Comparison of ENCODE assay signal across 8 cellular contexts in genomic region chr22:43812890-43813289, GRCh38. TPM values are rescaled to one million over a fixed set of nuclear protein-coding genes. Genes with fewer than 3 reads are reported as not detected.
DNase-seq lines count a peak whose midpoint lies in the region; ATAC-seq, FAIRE-seq and TF ChIP-seq lines count a peak whose summit lies in the region.

No MANE protein-coding gene starts in this region.

- H3K9me3 ChIP-seq in A673 (ENCODE audit: low read depth, low read length, poor library complexity, severe bottlenecking) = no peaks in the 10 kb centered on the region
- H3K9me3 ChIP-seq in muscle layer of colon (ENCODE audit: low read length) = no peaks in the 10 kb centered on the region

- H3K36me3 ChIP-seq in A673 (ENCODE audit: insufficient read depth, low read length, poor library complexity, severe bottlenecking) (no peaks in the 10 kb centered on the region), bronchial epithelial cell (ENCODE audit: control insufficient read depth, insufficient read depth, low read length) (no peaks in the 10 kb centered on the region), muscle layer of colon (ENCODE audit: insufficient read depth, low read length) (no peaks in the 10 kb centered on the region)

- ATAC-seq in HG02798 (IDR thresholded peaks at IDR 0.05; ENCODE audit: poor library complexity, unreplicated experiment) = peak; percentile 2

- CTCF ChIA-PET in A673 (lab: Charles Lee) = no interaction called here

- H3K4me3 ChIP-seq in A673 (ENCODE audit: low read depth, low read length, poor library complexity, severe bottlenecking) (peak overlapping the region; percentile 57), bronchial epithelial cell (ENCODE audit: low read depth, low read length) (peak overlapping the region; percentile 90), muscle layer of colon (ENCODE audit: low read depth in 1 of 2, low read length in 2 of 2) (peak overlapping the region; percentile 57 to 89)

- intact Hi-C loops in A673 (cut with micrococcal nuclease; ENCODE audit: unreplicated experiment) = no loop called here

- POLR2A ChIA-PET in A673 (lab: Charles Lee; ENCODE audit: low non-redundant PET) = no interaction called here

- H3K4me1 ChIP-seq in A673 (ENCODE audit: insufficient read depth, low read length, poor library complexity, severe bottlenecking) (peaks cover 7% of the 10 kb centered on the region), muscle layer of colon (ENCODE audit: insufficient read depth, low read length) (peaks cover 13% of the 10 kb centered on the region)

- H3K9ac ChIP-seq in muscle layer of colon (ENCODE audit: low read length) = peak overlapping the region; percentile 47

- no TSS peak for BruUV-seq in A673 (replicated peaks; lab: Mats Ljungman, UMichigan)

- DNase-seq in A673 (ENCODE audit: low spot score) (no peak), bronchial epithelial cell (ENCODE audit: low read depth) (no peak), HuH-7.5 (ENCODE audit: low spot score) (no peak), NCI-H82 treated with DMSO at 0.1 percent for 48 hours (lab: John Stamatoyannopoulos, UW; ENCODE audit: unreplicated experiment) (no peak)
- no peak for DNase-seq in activated effector memory CD4-positive, alpha-beta T cell treated with Interleukin-2 at 50 U/mL for 16 hours
- no peak for DNase-seq in stimulated activated CD4-positive, alpha-beta T cell treated with anti-CD3 and anti-CD28 coated beads, Interleukin-2, amount 100 ng/mL, for 48 hours

- H3K27ac ChIP-seq in A673 (ENCODE audit: low read depth, low read length, poor library complexity, severe bottlenecking) = peak overlapping the region; percentile 79
- peak overlapping the region; percentile 79 for H3K27ac ChIP-seq in muscle layer of colon (ENCODE audit: low read depth, low read length)

- TF ChIP-seq CTCF in A673 (conservative IDR thresholded peaks at IDR 0.05; ENCODE audit: low read depth, low read length) (no peak), bronchial epithelial cell (IDR thresholded peaks at IDR 0.05; ENCODE audit: insufficient read depth, low read length, severe bottlenecking) (no peak)

- FAIRE-seq in bronchial epithelial cell (lab: Jason Lieb, UNC) = no peak

- H3K27me3 ChIP-seq in A673 (replicated peaks; ENCODE audit: insufficient read depth, low read depth, low read length, poor library complexity) (no peaks in the 10 kb centered on the region), bronchial epithelial cell (ENCODE audit: control insufficient read depth, insufficient read depth, low read length) (no peaks in the 10 kb centered on the region), muscle layer of colon (ENCODE audit: control insufficient read depth in 1 of 2, insufficient read depth in 2 of 2, low read length in 2 of 2) (no peaks in the 10 kb centered on the region)

RNA-seq across cellular contexts. Expression of gene EFCAB6, which starts 0.8 kb away (rescaled TPM):
- total RNA-seq in A673 (2021) = 0.41 and 0.59 TPM in 2 replicates
- 0.26 and 0.64 TPM in 2 replicates for total RNA-seq in bronchial epithelial cell

RNA-seq across cellular contexts. Expression of gene SULT4A1, which starts 49.4 kb away (rescaled TPM):
- total RNA-seq in A673 (2021) (0.15 and 0.33 TPM in 2 replicates), bronchial epithelial cell (under 0.01 TPM in 2 replicates)
